Comparison of ENCODE assay signal across 17 cellular contexts in genomic region chr1:23290811-23291565, GRCh38. TPM values are rescaled to one million over a fixed set of nuclear protein-coding genes. Genes with fewer than 3 reads are reported as not detected.
DNase-seq lines count a peak whose midpoint lies in the region; TF ChIP-seq lines count a peak whose summit lies in the region.
"Had no signal": no experiment of that assay in that cellular context is flagged by ENCODE, and none has a peak within 500 bp of the region (broad histone marks: within the 10 kb centered on the region; RNA-seq: fewer than 3 reads in every experiment).

No MANE protein-coding gene starts in this region.

- H3K9me3 ChIP-seq in SK-N-MC (ENCODE audit: low read depth, low read length): no peaks in the 10 kb centered on the region

- peak overlapping the region; percentile 56 for H3K27ac Mint-ChIP-seq in HFFc6
- peak overlapping the region; percentile 53 for H3K27ac Mint-ChIP-seq in mesothelial cell of epicardium
- H3K27ac Mint-ChIP-seq: B cell; CD4-positive, alpha-beta T cell; H9 had no signal

- H3K9me3 Mint-ChIP-seq in HFFc6 (no peaks in the 10 kb centered on the region), mesothelial cell of epicardium (no peaks in the 10 kb centered on the region)
- H3K9me3 Mint-ChIP-seq: CD4-positive, alpha-beta T cell; H9 had no signal

- H3K9ac ChIP-seq in SK-N-MC (ENCODE audit: insufficient read length): no peak overlapping the region

- 0 out of 2 replicates have a peak overlapping the region, but pooled peaks have one; percentile 16 for H3K27ac ChIP-seq in SK-N-MC

- H3K36me3 ChIP-seq in SK-N-MC (ENCODE audit: insufficient read depth, low read length): peaks cover 72% of the 10 kb centered on the region

- DNase-seq in HFFc6: no peak
- no peak for DNase-seq in SK-N-MC (ENCODE audit: low read depth, low spot score)
- DNase-seq in dermis blood vessel endothelial cell: peak; percentile 89
- no peak for DNase-seq in mesothelial cell of epicardium (ENCODE audit: low spot score in 2 of 2, unreplicated experiment in 2 of 2)
- DNase-seq in AML-193 (lab: John Stamatoyannopoulos, UW): no peak
- no peak for DNase-seq in NCI-H1436 (lab: John Stamatoyannopoulos, UW)
- DNase-seq in T-helper 1 cell: no peak
- no peak for DNase-seq in activated gamma-delta T cell (lab: John Stamatoyannopoulos, UW)
- DNase-seq: ACHN; C1 segment of cervical spinal cord; Calu3; CD4-positive, alpha-beta T cell; DMS 273 treated with DMSO at 0.1 percent for 48 hours; DMS79; GOT3; H9 had no signal

- H3K4me3 Mint-ChIP-seq in HFFc6 (no peak overlapping the region), mesothelial cell of epicardium (no peak overlapping the region)
- H3K4me3 Mint-ChIP-seq: B cell; CD4-positive, alpha-beta T cell; H9 had no signal

- TF ChIP-seq CTCF in HFFc6 (IDR thresholded peaks at IDR 0.05): no peak
- TF ChIP-seq CTCF in mesothelial cell of epicardium (IDR thresholded peaks at IDR 0.05; ENCODE audit: unreplicated experiment): no peak

- H3K27me3 Mint-ChIP-seq in HFFc6 (ENCODE audit: insufficient read depth) (no peaks in the 10 kb centered on the region), mesothelial cell of epicardium (ENCODE audit: low read depth) (no peaks in the 10 kb centered on the region)
- H3K27me3 Mint-ChIP-seq: B cell; CD4-positive, alpha-beta T cell had no signal

- no peak overlapping the region for H3K4me3 ChIP-seq in SK-N-MC

- H3K4me1 Mint-ChIP-seq in HFFc6 (ENCODE audit: low read depth): peaks cover 57% of the 10 kb centered on the region
- H3K4me1 Mint-ChIP-seq in mesothelial cell of epicardium: no peaks in the 10 kb centered on the region
- H3K4me1 Mint-ChIP-seq: H9 had no signal

- peaks cover 43% of the 10 kb centered on the region for H3K36me3 Mint-ChIP-seq in HFFc6 (ENCODE audit: low read depth)
- H3K36me3 Mint-ChIP-seq in mesothelial cell of epicardium: peaks cover 13% of the 10 kb centered on the region

RNA-seq across cellular contexts. Expression of gene HNRNPR, which starts 53.1 kb away (rescaled TPM):
- total RNA-seq in HFFc6 (2021; fragmentation: NEBNext Ultra II Directional; extraction: Animal tissue kit (Norgen Biotek cat#: 25700)): 100 to 1,000 TPM; 115 to 147 (median 144) TPM
- total RNA-seq in dermis blood vessel endothelial cell: 65.7 and 133 TPM in 2 replicates
- 199 to 205 TPM (median 203 TPM) in 3 replicates for total RNA-seq in mesothelial cell of epicardium
